In the genomic region with DNA sequence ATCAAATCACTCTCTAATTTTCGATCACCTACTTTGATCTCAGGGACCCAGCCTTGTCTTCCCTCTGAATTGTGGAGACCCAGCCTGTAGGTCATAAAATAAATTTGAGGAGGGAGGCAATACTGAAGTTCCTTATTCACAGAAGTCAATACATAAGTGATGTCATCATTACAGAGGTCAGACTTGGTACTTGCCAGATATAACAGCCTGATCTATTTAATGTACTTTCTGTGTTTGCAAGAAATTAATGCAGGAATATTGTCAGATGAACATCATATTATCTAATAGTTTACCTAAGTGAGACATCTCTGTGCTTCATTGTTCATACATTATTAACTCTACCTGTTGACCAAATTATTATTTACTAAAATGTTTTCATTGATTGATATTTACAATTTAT, we compare ENCODE assay signal across 34 cellular contexts.
DNase-seq lines count a peak whose midpoint lies in the region; ATAC-seq, FAIRE-seq and TF ChIP-seq lines count a peak whose summit lies in the region.
"Had no signal": no experiment of that assay in that cellular context is flagged by ENCODE, and none has a peak within 500 bp of the region (broad histone marks: within the 10 kb centered on the region; RNA-seq: fewer than 3 reads in every experiment).

No MANE protein-coding gene starts in this region.

- BruUV-seq in HepG2 (replicated peaks; lab: Mats Ljungman, UMichigan): no TSS peak

- H2AFZ ChIP-seq in HepG2 (ENCODE audit: low read length): no peak overlapping the region

- H3K27ac Mint-ChIP-seq in activated naive CD4-positive, alpha-beta T cell treated with anti-CD3 and anti-CD28 coated beads, Interleukin-2, amount 10 ng/mL, durations not matched to agents 7 days and 5 days: no peak overlapping the region
- no peak overlapping the region for H3K27ac Mint-ChIP-seq in mesothelial cell of epicardium
- H3K27ac Mint-ChIP-seq: B cell; CD14-positive monocyte; CD4-positive, alpha-beta memory T cell; CD4-positive, alpha-beta T cell; CD4-positive, CD25-positive, alpha-beta regulatory T cell; CD8-positive, alpha-beta memory T cell; CD8-positive, alpha-beta T cell had no signal

- H4K20me1 ChIP-seq in HepG2 (ENCODE audit: insufficient read depth, low read length): no peaks in the 10 kb centered on the region
- H4K20me1 ChIP-seq: BLaER1; BLaER1 treated with 17β-estradiol and CSF1 and Interleukin-3, amounts not matched to agents 10 nM and 100 nM had no signal

- no peak for TF ChIP-seq RAD21 in HepG2 (CRISPR knock-in tag; IDR thresholded peaks at IDR 0.05)

- H3K9me3 ChIP-seq in HepG2 (ENCODE audit: low read length) (no peaks in the 10 kb centered on the region), right lobe of liver (no peaks in the 10 kb centered on the region), HEK293 (ENCODE audit: control insufficient read depth, insufficient read depth, low read depth, low read length) (no peaks in the 10 kb centered on the region)
- H3K9me3 ChIP-seq: A549; BE2C; BLaER1; BLaER1 treated with 17β-estradiol and CSF1 and Interleukin-3, amounts not matched to agents 10 nM and 100 nM; Caco-2 had no signal

- H3K27ac ChIP-seq in HepG2 (ENCODE audit: extremely low read length, insufficient read depth, low read length) (no peak overlapping the region), right lobe of liver (no peak overlapping the region), 22Rv1 (peak overlapping the region; percentile 46), HEK293 (ENCODE audit: extremely low read depth, low read depth, low read length) (no peak overlapping the region)
- H3K27ac ChIP-seq: A549; BLaER1; BLaER1 treated with 17β-estradiol and CSF1 and Interleukin-3, amounts not matched to agents 10 nM and 100 nM had no signal

- H3K4me1 Mint-ChIP-seq in activated naive CD4-positive, alpha-beta T cell treated with anti-CD3 and anti-CD28 coated beads, Interleukin-2, amount 10 ng/mL, durations not matched to agents 7 days and 5 days: no peaks in the 10 kb centered on the region
- peaks cover 14% of the 10 kb centered on the region for H3K4me1 Mint-ChIP-seq in mesothelial cell of epicardium
- H3K4me1 Mint-ChIP-seq: B cell; CD14-positive monocyte; CD4-positive, alpha-beta memory T cell; CD4-positive, CD25-positive, alpha-beta regulatory T cell; CD8-positive, alpha-beta memory T cell had no signal

- intact Hi-C loops in HepG2 (cut with micrococcal nuclease; ENCODE audit: unreplicated experiment): no loop called here
- intact Hi-C loops in right lobe of liver (cut with DNase I): no loop called here

- POLR2A ChIA-PET in HepG2 (lab: Yijun Ruan, JAX): no interaction called here
- POLR2A ChIA-PET in HEK293 (lab: Yijun Ruan, JAX): no interaction called here

- H3K9ac ChIP-seq in HepG2 (ENCODE audit: insufficient read depth, low read depth, low read length): no peak overlapping the region
- H3K9ac ChIP-seq: BLaER1; BLaER1 treated with 17β-estradiol and CSF1 and Interleukin-3, amounts not matched to agents 10 nM and 100 nM had no signal

- no peak overlapping the region for H3K4me3 ChIP-seq in HepG2 (replicated peaks in 1 of 3; ENCODE audit: insufficient read depth in 1 of 3, low read depth in 2 of 3, low read length in 3 of 3)
- H3K4me3 ChIP-seq in right lobe of liver: no peak overlapping the region
- no peak overlapping the region for H3K4me3 ChIP-seq in HEK293 (ENCODE audit: low read depth, low read length)
- no peak overlapping the region for H3K4me3 ChIP-seq in LNCaP clone FGC (ENCODE audit: low read depth, low read length)
- H3K4me3 ChIP-seq: A549; BLaER1; BLaER1 treated with 17β-estradiol and CSF1 and Interleukin-3, amounts not matched to agents 10 nM and 100 nM had no signal

- in situ Hi-C loops in HepG2 (cut with HindIII; ENCODE audit: extremely low pct_ligation_motif_present, low pct_unique_long_range_greater_than_20kb): no loop called here

- H3K79me2 ChIP-seq in HepG2 (ENCODE audit: insufficient read depth, low read length): no peaks in the 10 kb centered on the region

- H3K36me3 ChIP-seq in HepG2 (replicated peaks in 1 of 2; ENCODE audit: control insufficient read depth in 1 of 2, insufficient read depth in 2 of 2, low read length in 2 of 2) (no peaks in the 10 kb centered on the region), right lobe of liver (no peaks in the 10 kb centered on the region), HEK293 (ENCODE audit: control insufficient read depth in 2 of 2, insufficient read depth in 1 of 2, low read length in 2 of 2) (no peaks in the 10 kb centered on the region)
- H3K36me3 ChIP-seq: BE2C; BLaER1; BLaER1 treated with 17β-estradiol and CSF1 and Interleukin-3, amounts not matched to agents 10 nM and 100 nM had no signal

- DNase-seq in HepG2 (ENCODE audit: low spot score) (no peak), right lobe of liver (no peak), LNCaP clone FGC (ENCODE audit: low read depth) (peak; percentile 68), mesothelial cell of epicardium (ENCODE audit: low spot score in 2 of 2, unreplicated experiment in 2 of 2) (no peak), HuH-7 (ENCODE audit: low spot score) (no peak)
- no peak for DNase-seq in activated naive CD4-positive, alpha-beta T cell treated with anti-CD3 and anti-CD28 coated beads, Interleukin-2, amount 10 ng/mL, durations not matched to agents 7 days and 5 days
- DNase-seq: 8988T; ACHN; BE2C; C1 segment of cervical spinal cord; Caco-2; Calu3; CD4-positive, alpha-beta memory T cell; CD4-positive, alpha-beta T cell; CD4-positive, CD25-positive, alpha-beta regulatory T cell; CD8-positive, alpha-beta memory T cell; CD8-positive, alpha-beta T cell; COR-L47; DMS 273 treated with DMSO at 0.1 percent for 48 hours; DMS153; DMS53; DMS79; DMS79 treated with DMSO at 0.1 percent for 48 hours; DND-41; EL had no signal

- no peak overlapping the region for H3K4me2 ChIP-seq in HepG2 (ENCODE audit: low read depth, low read length)
- H3K4me2 ChIP-seq: A549; BLaER1; BLaER1 treated with 17β-estradiol and CSF1 and Interleukin-3, amounts not matched to agents 10 nM and 100 nM had no signal

- TF ChIP-seq POLR2A in HepG2 (IDR thresholded peaks at IDR 0.05; ENCODE audit: insufficient read depth in 1 of 2, low read depth in 2 of 2, low read length in 2 of 2) (no peak), right lobe of liver (IDR thresholded peaks at IDR 0.05) (no peak)

- no peaks in the 10 kb centered on the region for H3K27me3 ChIP-seq in HepG2 (ENCODE audit: control insufficient read depth in 1 of 2, insufficient read depth in 2 of 2, low read length in 2 of 2)
- H3K27me3 ChIP-seq in right lobe of liver: no peaks in the 10 kb centered on the region
- H3K27me3 ChIP-seq: BE2C; BLaER1; BLaER1 treated with 17β-estradiol and CSF1 and Interleukin-3, amounts not matched to agents 10 nM and 100 nM had no signal

- no peak for TF ChIP-seq CTCF in HepG2 (CRISPR knock-in tag; IDR thresholded peaks at IDR 0.05)
- TF ChIP-seq CTCF in right lobe of liver (IDR thresholded peaks at IDR 0.05): no peak
- TF ChIP-seq CTCF in 22Rv1 (IDR thresholded peaks at IDR 0.05): no peak
- no peak for TF ChIP-seq CTCF in HEK293 (tag by site-specific recombination; IDR thresholded peaks at IDR 0.05)
- TF ChIP-seq CTCF in LNCaP clone FGC (IDR thresholded peaks at IDR 0.05; ENCODE audit: control insufficient read depth, extremely low read depth, insufficient read depth): no peak
- TF ChIP-seq CTCF in mesothelial cell of epicardium (IDR thresholded peaks at IDR 0.05; ENCODE audit: unreplicated experiment): no peak

- no peak overlapping the region for H3K4me3 Mint-ChIP-seq in activated naive CD4-positive, alpha-beta T cell treated with anti-CD3 and anti-CD28 coated beads, Interleukin-2, amount 10 ng/mL, durations not matched to agents 7 days and 5 days
- H3K4me3 Mint-ChIP-seq in mesothelial cell of epicardium: no peak overlapping the region
- H3K4me3 Mint-ChIP-seq: B cell; CD14-positive monocyte; CD4-positive, alpha-beta memory T cell; CD4-positive, alpha-beta T cell; CD4-positive, CD25-positive, alpha-beta regulatory T cell; CD8-positive, alpha-beta memory T cell; CD8-positive, alpha-beta T cell had no signal

- H3K9me3 Mint-ChIP-seq in activated naive CD4-positive, alpha-beta T cell treated with anti-CD3 and anti-CD28 coated beads, Interleukin-2, amount 10 ng/mL, durations not matched to agents 7 days and 5 days: no peaks in the 10 kb centered on the region
- no peaks in the 10 kb centered on the region for H3K9me3 Mint-ChIP-seq in mesothelial cell of epicardium
- H3K9me3 Mint-ChIP-seq: CD14-positive monocyte; CD4-positive, alpha-beta memory T cell; CD4-positive, alpha-beta T cell; CD4-positive, CD25-positive, alpha-beta regulatory T cell; CD8-positive, alpha-beta memory T cell; CD8-positive, alpha-beta T cell had no signal

- H3K27me3 Mint-ChIP-seq in activated naive CD4-positive, alpha-beta T cell treated with anti-CD3 and anti-CD28 coated beads, Interleukin-2, amount 10 ng/mL, durations not matched to agents 7 days and 5 days: no peaks in the 10 kb centered on the region
- peaks cover 15% of the 10 kb centered on the region for H3K27me3 Mint-ChIP-seq in mesothelial cell of epicardium (ENCODE audit: low read depth)

- H3K36me3 Mint-ChIP-seq in activated naive CD4-positive, alpha-beta T cell treated with anti-CD3 and anti-CD28 coated beads, Interleukin-2, amount 10 ng/mL, durations not matched to agents 7 days and 5 days: no peaks in the 10 kb centered on the region
- no peaks in the 10 kb centered on the region for H3K36me3 Mint-ChIP-seq in mesothelial cell of epicardium
- H3K36me3 Mint-ChIP-seq: CD14-positive monocyte; CD4-positive, alpha-beta memory T cell; CD4-positive, CD25-positive, alpha-beta regulatory T cell; CD8-positive, alpha-beta memory T cell; CD8-positive, alpha-beta T cell had no signal

- H3K4me1 ChIP-seq in HepG2 (ENCODE audit: insufficient read depth, low read length) (no peaks in the 10 kb centered on the region), right lobe of liver (no peaks in the 10 kb centered on the region), HEK293 (ENCODE audit: control insufficient read depth, insufficient read depth, low read length) (peaks cover 3% of the 10 kb centered on the region; the same call in 1 of the 2 replicates)
- H3K4me1 ChIP-seq: A549, Caco-2 had no signal

- FAIRE-seq in HepG2 (lab: Jason Lieb, UNC): no peak
- FAIRE-seq: A204.1, A549, D721Med had no signal

- ATAC-seq in HepG2 (no peak), right lobe of liver (no peak)
- ATAC-seq: A549; CD8-positive, alpha-beta T cell had no signal

- TF ChIP-seq EP300 in HepG2 (IDR thresholded peaks at IDR 0.05; ENCODE audit: low read depth in 2 of 2, low read length in 2 of 2) (no peak), HepG2 (CRISPR knock-in tag; IDR thresholded peaks at IDR 0.05; ENCODE audit: borderline replicate concordance) (no peak)

- WGBS in HepG2 (ENCODE audit: low lambda C conversion rate): 29% methylated on average over 1 of the region's 1 CpG
- 70% methylated on average over 1 of the region's 1 CpG for WGBS in right lobe of liver (ENCODE audit: insufficient coverage, low coverage, low lambda C conversion rate, missing lambda C conversion rate)

- CTCF ChIA-PET in HepG2 (lab: Yijun Ruan, JAX; ENCODE audit: low intra/inter-chr PET ratio, low total read pairs) (no interaction called here), HEK293 (lab: Yijun Ruan, JAX) (interaction anchor here (1.0 kb wide), 1 partner anchor 36 kb away, joined by 3 read pairs; no protein-coding TSS in a partner anchor)
- CTCF ChIA-PET in activated naive CD4-positive, alpha-beta T cell treated with anti-CD3 and anti-CD28 coated beads, Interleukin-2, amount 10 ng/mL, durations not matched to agents 7 days and 5 days (lab: Charles Lee): no interaction called here

TF ChIP-seq in HEK293, 187 proteins besides CTCF, POLR2A, EP300 and RAD21 (continues in another document):
- TF ChIP-seq ZNF169 (tag by site-specific recombination; IDR thresholded peaks at IDR 0.05): no peak
